Comparison of ENCODE assay signal across 1 cellular context in the genomic region with DNA sequence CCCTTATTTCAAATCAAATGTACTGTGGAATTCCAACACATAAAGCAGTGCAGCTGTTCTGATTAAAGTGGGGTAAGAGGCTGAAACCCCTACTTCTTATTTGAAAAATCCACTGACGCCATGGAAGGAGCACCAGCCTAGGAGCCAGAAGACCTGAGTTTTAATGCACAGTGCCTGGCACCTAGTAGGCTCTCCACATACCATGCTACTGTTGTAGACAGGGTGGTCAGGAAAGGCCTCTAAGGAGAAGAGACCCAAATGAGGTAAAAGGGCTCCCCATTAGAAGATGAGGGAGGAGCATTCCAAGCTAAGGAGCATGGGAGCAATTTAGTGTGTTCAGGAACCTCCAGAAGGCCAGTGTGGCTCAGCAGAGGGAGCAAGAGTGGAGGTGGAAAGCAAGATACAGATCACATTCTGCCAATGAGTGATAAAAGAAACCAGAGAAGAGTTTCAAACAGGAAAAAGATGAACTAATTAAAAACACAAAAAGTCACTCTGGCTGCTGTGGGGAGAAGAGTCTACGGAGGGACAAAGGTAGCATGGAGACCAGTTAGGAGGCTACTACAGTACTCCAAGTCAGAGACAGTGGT.
TF ChIP-seq lines count a peak whose summit lies in the region.

No MANE protein-coding gene starts in this region.

TF ChIP-seq in A549, 52 proteins besides CTCF, POLR2A, EP300 and RAD21 (continued from another document):
- TF ChIP-seq CBX2 (IDR thresholded peaks at IDR 0.05; ENCODE audit: borderline replicate concordance, low read depth) (no peak), SREBF2 (IDR thresholded peaks at IDR 0.05) (no peak), JUN (IDR thresholded peaks at IDR 0.05) (no peak), ESRRA (IDR thresholded peaks at IDR 0.05; ENCODE audit: borderline replicate concordance, low read length) (no peak), HEYL (CRISPR knock-in tag; IDR thresholded peaks at IDR 0.05) (no peak)
- TF ChIP-seq, protein P1, sequence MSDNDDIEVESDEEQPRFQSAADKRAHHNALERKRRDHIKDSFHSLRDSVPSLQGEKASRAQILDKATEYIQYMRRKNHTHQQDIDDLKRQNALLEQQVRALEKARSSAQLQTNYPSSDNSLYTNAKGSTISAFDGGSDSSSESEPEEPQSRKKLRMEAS (IDR thresholded peaks at IDR 0.05): no peak
- TF ChIP-seq, protein P2, sequence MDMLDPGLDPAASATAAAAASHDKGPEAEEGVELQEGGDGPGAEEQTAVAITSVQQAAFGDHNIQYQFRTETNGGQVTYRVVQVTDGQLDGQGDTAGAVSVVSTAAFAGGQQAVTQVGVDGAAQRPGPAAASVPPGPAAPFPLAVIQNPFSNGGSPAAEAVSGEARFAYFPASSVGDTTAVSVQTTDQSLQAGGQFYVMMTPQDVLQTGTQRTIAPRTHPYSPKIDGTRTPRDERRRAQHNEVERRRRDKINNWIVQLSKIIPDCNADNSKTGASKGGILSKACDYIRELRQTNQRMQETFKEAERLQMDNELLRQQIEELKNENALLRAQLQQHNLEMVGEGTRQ (IDR thresholded peaks at IDR 0.05): no peak
TF ChIP-seq in A549: peak in this region for 0.
